ENCODE assay signal across 9 cellular contexts in the genomic region with DNA sequence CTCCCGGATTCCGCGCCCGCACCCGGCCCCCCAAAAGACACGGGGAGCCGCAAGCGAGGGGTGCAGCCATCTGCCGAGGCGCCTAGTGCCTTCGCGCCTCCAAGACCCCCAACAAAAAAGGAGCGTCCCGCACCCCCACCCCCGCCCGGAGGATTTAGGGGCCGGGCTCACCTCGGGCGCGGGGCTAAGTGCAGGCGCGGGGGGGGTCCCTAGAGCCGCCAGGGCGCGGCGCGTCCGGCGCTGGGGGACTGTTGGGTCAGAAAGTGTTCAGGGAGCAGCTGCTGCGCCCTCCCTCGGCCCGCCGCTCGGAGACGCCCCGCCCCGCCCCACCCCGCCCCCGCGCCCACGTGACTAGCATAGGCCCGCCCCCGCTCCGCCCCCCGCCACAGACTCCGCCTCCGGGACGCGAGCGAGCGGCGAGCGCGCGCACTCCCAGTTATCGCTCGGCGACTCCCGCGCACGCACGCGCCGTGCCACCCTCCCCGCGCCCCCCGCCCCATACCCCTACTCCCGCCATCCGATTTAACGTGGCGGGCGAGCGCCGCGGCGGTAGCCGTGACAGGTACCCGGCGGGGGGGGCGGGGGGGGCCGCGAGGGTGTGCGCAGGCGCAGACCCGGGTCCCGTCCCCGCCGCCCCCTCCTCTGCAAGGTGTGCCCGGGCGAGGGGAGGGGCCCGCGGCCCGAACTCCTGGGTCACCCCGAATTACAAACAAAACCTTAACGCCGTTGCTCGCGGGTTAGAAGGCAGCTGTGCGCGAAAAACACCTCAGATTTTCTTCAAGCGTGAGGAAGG. TPM values are rescaled to one million over a fixed set of nuclear protein-coding genes. Genes with fewer than 3 reads are reported as not detected.
DNase-seq lines count a peak whose midpoint lies in the region; ATAC-seq and TF ChIP-seq lines count a peak whose summit lies in the region.
"Had no signal": no experiment of that assay in that cellular context is flagged by ENCODE, and none has a peak within 500 bp of the region (broad histone marks: within the 10 kb centered on the region; RNA-seq: fewer than 3 reads in every experiment).

No MANE protein-coding gene starts in this region.

- H3K79me2 ChIP-seq in osteoblast (ENCODE audit: insufficient read depth, low read length): peaks cover 6% of the 10 kb centered on the region

- H3K4me1 ChIP-seq in SJSA1 (replicated peaks) (no peaks in the 10 kb centered on the region), osteoblast (ENCODE audit: insufficient read depth, low read length) (no peaks in the 10 kb centered on the region), testis (no peaks in the 10 kb centered on the region)

- no peaks in the 10 kb centered on the region for H3K36me3 Mint-ChIP-seq in activated naive CD4-positive, alpha-beta T cell treated with anti-CD3 and anti-CD28 coated beads for 36 hours (ENCODE audit: low read depth)
- no peaks in the 10 kb centered on the region for H3K36me3 Mint-ChIP-seq in glutamatergic neuron (ENCODE audit: unreplicated experiment)

- no peaks in the 10 kb centered on the region for H4K20me1 ChIP-seq in osteoblast (ENCODE audit: insufficient read depth, low read length)

- peaks cover 26% of the 10 kb centered on the region for H3K4me1 Mint-ChIP-seq in activated naive CD4-positive, alpha-beta T cell treated with anti-CD3 and anti-CD28 coated beads for 36 hours (ENCODE audit: low read depth)
- H3K4me1 Mint-ChIP-seq in glutamatergic neuron (ENCODE audit: low read depth, unreplicated experiment): peaks cover 21% of the 10 kb centered on the region

- 1% methylated on average over 15 to 72 of the region's 101 CpGs for WGBS in testis, 2 donors

- peak; percentile 55 for TF ChIP-seq POLR2A in testis (IDR thresholded peaks at IDR 0.05)

- peak; percentile 66 for DNase-seq in KBM-7
- peak; percentile 39 to 81 for DNase-seq in SJSA1 (ENCODE audit: low read depth in 1 of 2, low spot score in 2 of 2)
- DNase-seq in activated naive CD4-positive, alpha-beta T cell treated with anti-CD3 and anti-CD28 coated beads for 36 hours: peak; percentile 84
- DNase-seq in glutamatergic neuron: peak; percentile 90
- DNase-seq in osteoblast (ENCODE audit: insufficient read length, low spot score, missing footprints): peak; percentile 96
- DNase-seq in testis: peak; percentile 92

- H3K27ac ChIP-seq in C4-2B (peak overlapping the region; percentile 80), SJSA1 (no peak overlapping the region), osteoblast (ENCODE audit: low read depth, low read length) (no peak overlapping the region), testis (peak overlapping the region; percentile 86 to 93)

- in situ Hi-C loops in KBM-7 (cut with MboI; ENCODE audit: low pct_unique_long_range_greater_than_20kb, low sequenced_read_pairs): no loop called here

- H2AFZ ChIP-seq in osteoblast (ENCODE audit: low read length): peak overlapping the region; percentile 75

- no peaks in the 10 kb centered on the region for H3K27me3 Mint-ChIP-seq in activated naive CD4-positive, alpha-beta T cell treated with anti-CD3 and anti-CD28 coated beads for 36 hours (ENCODE audit: low read depth)
- peaks cover 6% of the 10 kb centered on the region for H3K27me3 Mint-ChIP-seq in glutamatergic neuron (ENCODE audit: unreplicated experiment)

- H3K27ac Mint-ChIP-seq in activated naive CD4-positive, alpha-beta T cell treated with anti-CD3 and anti-CD28 coated beads for 36 hours: peak overlapping the region; percentile 50
- peak overlapping the region; percentile 75 for H3K27ac Mint-ChIP-seq in glutamatergic neuron (ENCODE audit: unreplicated experiment)

- H3K9me3 Mint-ChIP-seq in activated naive CD4-positive, alpha-beta T cell treated with anti-CD3 and anti-CD28 coated beads for 36 hours: no peaks in the 10 kb centered on the region
- peaks cover 9% of the 10 kb centered on the region for H3K9me3 Mint-ChIP-seq in glutamatergic neuron (ENCODE audit: unreplicated experiment)

- H3K27me3 ChIP-seq in SJSA1 (replicated peaks) (peaks cover 12% of the 10 kb centered on the region), osteoblast (ENCODE audit: insufficient read depth, low read length) (peaks cover 27% of the 10 kb centered on the region), testis (no peaks in the 10 kb centered on the region)

- peak overlapping the region; percentile 83 for H3K4me2 ChIP-seq in osteoblast (ENCODE audit: insufficient read depth, low read length)

- CTCF ChIA-PET in activated naive CD4-positive, alpha-beta T cell treated with anti-CD3 and anti-CD28 coated beads for 36 hours (lab: Charles Lee): no interaction called here

- H3K4me3 Mint-ChIP-seq in activated naive CD4-positive, alpha-beta T cell treated with anti-CD3 and anti-CD28 coated beads for 36 hours: peak overlapping the region; percentile 72
- peak overlapping the region; percentile 82 for H3K4me3 Mint-ChIP-seq in glutamatergic neuron (ENCODE audit: unreplicated experiment)

- ATAC-seq in GM19463 (IDR thresholded peaks at IDR 0.05; ENCODE audit: unreplicated experiment): peak; percentile 51

- no peaks in the 10 kb centered on the region for H3K36me3 ChIP-seq in SJSA1
- H3K36me3 ChIP-seq in osteoblast (ENCODE audit: insufficient read depth, low read length): no peaks in the 10 kb centered on the region
- no peaks in the 10 kb centered on the region for H3K36me3 ChIP-seq in testis (ENCODE audit: low read depth, missing control alignments)

- TF ChIP-seq CTCF in C4-2B (conservative IDR thresholded peaks at IDR 0.05) (no peak), glutamatergic neuron (IDR thresholded peaks at IDR 0.05; ENCODE audit: partially characterized antibody, unreplicated experiment) (no peak), osteoblast (IDR thresholded peaks at IDR 0.05; ENCODE audit: extremely low read depth, low read depth, low read length) (no peak), testis (IDR thresholded peaks at IDR 0.05) (no peak)

- H3K4me3 ChIP-seq in SJSA1 (peak overlapping the region; percentile 56), osteoblast (ENCODE audit: insufficient read depth, low read length) (peak overlapping the region; percentile 76), testis (peak overlapping the region; percentile 89 to 92)

- no peaks in the 10 kb centered on the region for H3K9me3 ChIP-seq in SJSA1 (replicated peaks)
- no peaks in the 10 kb centered on the region for H3K9me3 ChIP-seq in osteoblast (ENCODE audit: low read depth, low read length)
- H3K9me3 ChIP-seq in testis: no peaks in the 10 kb centered on the region

- intact Hi-C loops in activated naive CD4-positive, alpha-beta T cell treated with anti-CD3 and anti-CD28 coated beads for 36 hours (cut with micrococcal nuclease): loop anchor here (1.0 to 10.0 kb wide), 6 partner anchors 82 to 306 kb away; a partner anchor contains a TSS
- intact Hi-C loops in testis (cut with DNase I; ENCODE audit: low total_unique reads): no loop called here

RNA-seq across cellular contexts. Expression of a gene that starts 56.2 kb away (rescaled TPM):
- total RNA-seq in SJSA1 (2014; rRNA removed; shearing (Covaris generic)): not detected in 2 replicates
- total RNA-seq in activated naive CD4-positive, alpha-beta T cell treated with anti-CD3 and anti-CD28 coated beads for 36 hours: not detected
- 0.86 TPM for total RNA-seq in glutamatergic neuron (ENCODE audit: unreplicated experiment)
- total RNA-seq in osteoblast: not detected in 2 replicates
- 1 to 10 TPM; 1.7 to 3.0 TPM for total RNA-seq in testis
- 1.7 TPM for polyA plus RNA-seq in testis (ENCODE audit: insufficient read depth, low read depth, low replicate concordance)
- polyA plus RNA-seq: adipose tissue had no signal

Comparison
In these comparisons a context has a peak if more than half of its experiments do, and no peak if none do; other contexts are left out.
1. H3K27ac ChIP-seq: peak in C4-2B (single experiment) and testis (2 of 2); none in SJSA1 (single experiment) and osteoblast (single experiment).
2. Peak in every context shown above with its lines, with median percentiles within 50 percentile points of each other: DNase-seq and H3K4me3 ChIP-seq.